Comparison of ENCODE assay signal across 8 cellular contexts in the genomic region with DNA sequence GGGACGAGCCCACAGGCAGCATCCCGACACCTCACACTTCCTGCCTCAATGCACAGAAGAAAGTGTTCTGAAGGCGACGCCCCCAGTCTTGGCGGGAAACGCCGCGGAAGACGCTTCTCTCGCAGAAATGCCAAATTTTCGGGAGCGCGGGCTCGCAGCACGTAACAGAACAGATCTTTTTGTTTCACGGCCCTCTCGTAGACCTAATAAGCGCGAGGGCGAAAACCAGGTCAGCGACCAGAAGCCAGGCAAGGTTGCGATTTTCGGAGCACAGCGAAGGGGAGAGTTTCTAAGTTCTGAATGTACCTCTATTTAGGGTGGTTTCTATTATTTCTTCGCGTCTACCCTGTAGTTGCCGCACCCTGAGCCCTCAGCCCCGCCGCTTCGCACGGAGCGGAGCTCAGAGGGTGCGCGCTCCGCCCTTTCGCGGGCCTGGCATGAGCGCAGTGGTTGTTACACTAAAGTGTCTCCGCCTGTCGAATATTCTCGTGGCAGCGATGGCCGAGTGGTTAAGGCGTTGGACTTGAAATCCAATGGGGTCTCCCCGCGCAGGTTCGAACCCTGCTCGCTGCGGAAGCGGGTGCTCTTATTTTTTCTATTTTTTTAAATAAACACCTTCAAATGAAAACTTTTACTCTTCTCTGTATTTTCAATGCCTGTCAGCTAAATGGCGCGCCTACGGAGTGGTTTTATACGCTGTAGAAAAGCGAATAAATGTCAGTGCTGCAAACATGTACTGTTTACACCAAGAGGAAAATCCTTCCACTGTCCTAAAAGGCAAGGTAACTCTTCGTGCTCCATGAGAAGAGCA.
A peak's percentile ranks its signal among the peaks of the same experiment; 100 is the strongest.
DNase-seq lines count a peak whose midpoint lies in the region; ATAC-seq, FAIRE-seq and TF ChIP-seq lines count a peak whose summit lies in the region.

No MANE protein-coding gene starts in this region.

- no peaks in the 10 kb centered on the region for H3K4me1 ChIP-seq in colonic mucosa

- no peaks in the 10 kb centered on the region for H3K36me3 ChIP-seq in colonic mucosa

- no peaks in the 10 kb centered on the region for H3K9me3 ChIP-seq in colonic mucosa

- intact Hi-C loops in colonic mucosa (cut with DNase I): no loop called here

- peak overlapping the region; percentile 93 for H3K27ac ChIP-seq in colonic mucosa
- peak overlapping the region; percentile 97 for H3K27ac ChIP-seq in layer of hippocampus (ENCODE audit: low read depth, low read length)

- peak; percentile 90 for FAIRE-seq in GM19239 (lab: Jason Lieb, UNC)

- DNase-seq in AG20443 (ENCODE audit: low spot score) (peak; percentile 90), GM19239 (ENCODE audit: insufficient read length, low spot score) (peak; percentile 39), NCI-H524 (lab: John Stamatoyannopoulos, UW) (peak; percentile 69 to 76), colonic mucosa (peak; percentile 98)
- peak; percentile 97 for DNase-seq in activated CD4-positive, alpha-beta T cell treated with anti-CD3 and anti-CD28 coated beads for 48 hours
- DNase-seq in stimulated activated CD4-positive, alpha-beta T cell treated with anti-CD3 and anti-CD28 coated beads, Interleukin-1b, Interleukin-23, amount 100 ng/mL, for 24 hours (ENCODE audit: low read depth in 4 of 4, low spot score in 1 of 4): peak; percentile 86 to 98 (median 92)

- no peaks in the 10 kb centered on the region for H3K27me3 ChIP-seq in colonic mucosa
- no peaks in the 10 kb centered on the region for H3K27me3 ChIP-seq in layer of hippocampus (ENCODE audit: control insufficient read depth, insufficient read depth, low read length)

- peak overlapping the region; percentile 75 for H3K4me3 ChIP-seq in colonic mucosa

- TF ChIP-seq CTCF in colonic mucosa (IDR thresholded peaks at IDR 0.05): no peak

- peak overlapping the region; percentile 67 to 78 for H3K9ac ChIP-seq in colonic mucosa (ENCODE audit: low read depth in 2 of 2, low read length in 2 of 2)

- peak; percentile 81 for ATAC-seq in HG03457 (IDR thresholded peaks at IDR 0.05; ENCODE audit: unreplicated experiment)

Comparison
In these comparisons a context has a peak if more than half of its experiments do, and no peak if none do; other contexts are left out.
1. Peak in every context shown above with its lines: DNase-seq, ATAC-seq, H3K4me3 ChIP-seq and H3K27ac ChIP-seq.
2. DNase-seq: peak in every context shown above with its lines; median percentile 98 in colonic mucosa; 97 in activated CD4-positive, alpha-beta T cell treated with anti-CD3 and anti-CD28 coated beads for 48 hours; 92 in stimulated activated CD4-positive, alpha-beta T cell treated with anti-CD3 and anti-CD28 coated beads, Interleukin-1b, Interleukin-23, amount 100 ng/mL, for 24 hours; 90 in AG20443; 72 in NCI-H524; 39 in GM19239.